Comparison of ENCODE assay signal across 10 cellular contexts in genomic region chr2:28338046-28338753, GRCh38. TPM values are rescaled to one million over a fixed set of nuclear protein-coding genes. Genes with fewer than 3 reads are reported as not detected.
A peak's percentile ranks its signal among the peaks of the same experiment; 100 is the strongest.
DNase-seq lines count a peak whose midpoint lies in the region; FAIRE-seq and TF ChIP-seq lines count a peak whose summit lies in the region.
"Had no signal": no experiment of that assay in that cellular context is flagged by ENCODE, and none has a peak within 500 bp of the region (broad histone marks: within the 10 kb centered on the region; RNA-seq: fewer than 3 reads in every experiment).

No MANE protein-coding gene starts in this region.

- H3K9me3 Mint-ChIP-seq in endothelial cell (ENCODE audit: unreplicated experiment): no peaks in the 10 kb centered on the region

- peaks cover 18% of the 10 kb centered on the region for H3K4me1 Mint-ChIP-seq in endothelial cell (ENCODE audit: unreplicated experiment)

- peaks cover 11% of the 10 kb centered on the region for H3K27me3 Mint-ChIP-seq in endothelial cell (ENCODE audit: unreplicated experiment)

- no peak overlapping the region for H3K4me3 Mint-ChIP-seq in endothelial cell (ENCODE audit: unreplicated experiment)

- no peaks in the 10 kb centered on the region for H3K9me3 ChIP-seq in right atrium auricular region

- TF ChIP-seq CTCF in astrocyte of the spinal cord (IDR thresholded peaks at IDR 0.05; ENCODE audit: low read depth, low read length): no peak
- no peak for TF ChIP-seq CTCF in right atrium auricular region (IDR thresholded peaks at IDR 0.05)
- TF ChIP-seq CTCF in endothelial cell (IDR thresholded peaks at IDR 0.05; ENCODE audit: unreplicated experiment): no peak

- DNase-seq in Daoy (ENCODE audit: low read depth) (peak; percentile 78), astrocyte of the spinal cord (ENCODE audit: low read depth, low spot score) (peak; percentile 91), right atrium auricular region (ENCODE audit: low spot score) (peak; percentile 92), skeletal muscle cell (ENCODE audit: low read depth) (peak; percentile 95), RCC 7860 (ENCODE audit: low spot score) (no peak), NOMO-1 treated with dmso at 0.1 percent for 144 hours (lab: John Stamatoyannopoulos, UW; ENCODE audit: unreplicated experiment) (no peak), endothelial cell (ENCODE audit: low spot score) (no peak)
- DNase-seq in NK-92 treated with Interleukin-12 subunit alpha and Interleukin-12 subunit beta, amount 100 ng/mL, for 24 hours (lab: John Stamatoyannopoulos, UW): no peak
- DNase-seq: activated CD4-positive, alpha-beta T cell treated with anti-CD3 and anti-CD28 coated beads, Interleukin-2, amount 50 U/mL, for 4 hours; NCI-H2171 treated with DMSO at 0.1 percent for 48 hours had no signal

- H3K4me1 ChIP-seq in right atrium auricular region: peaks cover 3 to 96% of the 10 kb centered on the region in 2 donors

- FAIRE-seq in RCC 7860 (lab: Jason Lieb, UNC): no peak

- peak overlapping the region; percentile 78 to 83 for H3K27ac ChIP-seq in right atrium auricular region

- no peaks in the 10 kb centered on the region for H3K36me3 Mint-ChIP-seq in endothelial cell (ENCODE audit: low read depth, unreplicated experiment)

- in situ Hi-C loops in astrocyte of the spinal cord (cut with HindIII; ENCODE audit: low sequenced_read_pairs): no loop called here

- H3K4me3 ChIP-seq in astrocyte of the spinal cord (ENCODE audit: low read depth, low read length): no peak overlapping the region
- H3K4me3 ChIP-seq in right atrium auricular region: no peak overlapping the region
- no peak overlapping the region for H3K4me3 ChIP-seq in skeletal muscle cell (ENCODE audit: low read depth, low read length)

- no peaks in the 10 kb centered on the region for H3K36me3 ChIP-seq in right atrium auricular region

- no peak overlapping the region for H3K27ac Mint-ChIP-seq in endothelial cell (ENCODE audit: unreplicated experiment)

- H3K27me3 ChIP-seq in right atrium auricular region: no peaks in the 10 kb centered on the region

RNA-seq across cellular contexts. Expression of gene FOSL2, which starts 54.5 kb away (rescaled TPM):
- total RNA-seq in Daoy (2014; rRNA removed; shearing (Covaris generic)): 56.0 and 62.1 TPM in 2 replicates
- total RNA-seq in right atrium auricular region (100 to 1,000 TPM in 1 of 2 donors, 10 to 100 TPM in 1; 54.0 to 116 TPM), endothelial cell (ENCODE audit: unreplicated experiment) (24.4 TPM)

Comparison
In these comparisons a context has a peak if more than half of its experiments do, and no peak if none do; other contexts are left out.
1. DNase-seq: peak in Daoy (single experiment), astrocyte of the spinal cord (single experiment), right atrium auricular region (single experiment) and skeletal muscle cell (single experiment); none in RCC 7860 (single experiment), NK-92 treated with Interleukin-12 subunit alpha and Interleukin-12 subunit beta, amount 100 ng/mL, for 24 hours (single experiment), NOMO-1 treated with dmso at 0.1 percent for 144 hours (single experiment) and endothelial cell (single experiment).